In genomic region chr2:215946581-215946980, GRCh38 we compare ENCODE assay signal across 19 cellular contexts.
"Had no signal": no experiment of that assay in that cellular context is flagged by ENCODE, and none has a peak within 500 bp of the region (broad histone marks: within the 10 kb centered on the region; RNA-seq: fewer than 3 reads in every experiment).

No MANE protein-coding gene starts in this region.

- DNase-seq: effector CD8-positive, alpha-beta T cell; endodermal cell; foreskin fibroblast; gastrocnemius medialis; head of caudate nucleus; left lung; mesenchymal stem cell; mucosa of descending colon; naive B cell; right lobe of liver; small intestine; stimulated activated CD4-positive, alpha-beta T cell treated with anti-CD3 and anti-CD28 coated beads, Interleukin-15, amount 100 ng/mL, for 24 hours; stimulated activated CD4-positive, alpha-beta T cell treated with anti-CD3 and anti-CD28 coated beads, Interleukin-2, amount 100 ng/mL, for 48 hours; stimulated activated naive B cell treated with anti-CD40 and anti-IgM and Interleukin-4, amounts not matched to agents 10 μg/mL and 1 μg/mL and 100 μg/mL, for 72 hours; upper lobe of left lung had no signal

- FAIRE-seq: keratinocyte, small intestine, urothelium cell line had no signal

- ATAC-seq: esophagus mucosa; gastrocnemius medialis; left lung; mucosa of descending colon; natural killer cell treated with Interleukin-12 subunit alpha and Interleukin-12 subunit beta and Interleukin-15 and Interleukin-18, amount 100 ng/mL, for 72 hours; right lobe of liver; stimulated activated naive B cell treated with anti-CD40 and anti-IgM and Interleukin-4, amounts not matched to agents 10 μg/mL and 1 μg/mL and 100 μg/mL, for 72 hours had no signal
